In the genomic region with DNA sequence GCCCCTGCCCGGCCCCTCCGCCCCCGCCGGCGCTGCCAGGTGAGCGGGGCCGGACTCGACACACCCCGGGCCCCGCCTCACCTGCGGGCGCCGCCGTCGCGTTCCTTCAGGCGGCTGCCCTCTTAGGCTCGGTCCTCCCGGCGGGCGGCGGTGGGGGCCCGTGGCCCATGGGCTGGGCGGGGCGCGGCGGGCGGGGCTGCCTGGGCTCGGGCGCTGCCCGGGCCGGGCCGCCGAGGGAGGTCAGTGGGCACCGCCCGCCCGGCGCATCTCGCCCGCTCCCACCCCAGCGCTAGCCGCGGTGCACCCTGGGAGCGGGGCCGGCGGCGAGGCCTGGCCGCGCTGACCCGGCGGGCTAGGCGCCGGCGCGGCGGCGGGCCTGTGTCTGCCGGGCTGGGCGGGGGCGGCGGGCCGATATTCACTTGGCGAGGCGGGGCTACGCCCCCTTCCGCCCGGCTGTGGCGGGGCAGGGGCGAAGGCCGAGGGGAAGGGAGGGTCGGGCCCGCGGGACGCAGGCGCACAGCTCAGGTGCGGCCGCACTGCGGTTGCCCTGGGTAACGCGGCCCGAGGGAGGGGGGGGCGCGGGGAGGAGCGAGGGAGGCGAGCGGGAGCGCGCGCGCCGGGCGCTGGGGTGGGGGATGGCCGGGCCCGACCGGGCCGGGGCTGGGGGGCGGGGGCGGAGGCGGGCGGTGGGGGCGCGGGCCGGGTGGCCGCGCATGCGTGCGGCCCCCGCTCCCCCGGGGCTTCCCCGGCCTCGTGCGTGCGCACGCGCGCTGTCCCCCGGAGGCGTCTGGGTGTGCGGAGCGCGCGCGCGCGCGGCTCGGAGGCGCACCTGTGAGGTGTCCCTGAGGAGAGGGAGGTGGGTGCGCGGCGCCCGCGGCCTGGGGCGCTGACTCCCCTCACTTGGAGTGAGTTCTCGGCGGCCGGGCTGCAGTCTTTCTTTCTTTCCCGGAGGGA, we compare ENCODE assay signal across 1 cellular context.
A peak's percentile ranks its signal among the peaks of the same experiment; 100 is the strongest.
TF ChIP-seq lines count a peak whose summit lies in the region.

A gene with protein sequence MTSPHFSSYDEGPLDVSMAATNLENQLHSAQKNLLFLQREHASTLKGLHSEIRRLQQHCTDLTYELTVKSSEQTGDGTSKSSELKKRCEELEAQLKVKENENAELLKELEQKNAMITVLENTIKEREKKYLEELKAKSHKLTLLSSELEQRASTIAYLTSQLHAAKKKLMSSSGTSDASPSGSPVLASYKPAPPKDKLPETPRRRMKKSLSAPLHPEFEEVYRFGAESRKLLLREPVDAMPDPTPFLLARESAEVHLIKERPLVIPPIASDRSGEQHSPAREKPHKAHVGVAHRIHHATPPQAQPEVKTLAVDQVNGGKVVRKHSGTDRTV (minus strand): TSS at position 384 of the 954 bp plus-strand sequence. CDS start 28,526 bp downstream, outside the sequence.
A gene (plus strand): TSS at position 768 of the 954 bp plus-strand sequence. CDS start 38,930 bp downstream, outside the sequence.

TF ChIP-seq in K562, 482 proteins besides CTCF, POLR2A, EP300 and RAD21 (continued from another document and continues in another):
- peak; percentile 61 for TF ChIP-seq GABPA (tag; conservative IDR thresholded peaks at IDR 0.05; ENCODE audit: low read depth)
- TF ChIP-seq HMGN3 (IDR thresholded peaks at IDR 0.05; ENCODE audit: borderline replicate concordance, extremely low read depth, insufficient read length, low read depth, low read length) = peak; percentile 49
- TF ChIP-seq SMARCE1 (IDR thresholded peaks at IDR 0.05) = no peak
- TF ChIP-seq HNRNPL (IDR thresholded peaks at IDR 0.05; ENCODE audit: low read depth, low read length) = 0 out of 2 replicates have a peak, but pooled peaks have one; percentile 7
- TF ChIP-seq CBX8 (IDR thresholded peaks at IDR 0.05; ENCODE audit: borderline replicate concordance, extremely low read depth, low read depth, low read length, poor library complexity, severe bottlenecking) = no peak
- peak; percentile 82 for TF ChIP-seq POLR2G (IDR thresholded peaks at IDR 0.05; ENCODE audit: low read depth, low read length)
- no peak for TF ChIP-seq ELF2 (CRISPR knock-in tag; IDR thresholded peaks at IDR 0.05)
- no peak for TF ChIP-seq NFE2 (IDR thresholded peaks at IDR 0.05; ENCODE audit: low read depth)
- peak; percentile 15; the same call in 1 of the 2 replicates for TF ChIP-seq ZFX (CRISPR knock-in tag; IDR thresholded peaks at IDR 0.05)
- TF ChIP-seq PCBP2 (IDR thresholded peaks at IDR 0.05; ENCODE audit: low read depth, low read length, poor library complexity, severe bottlenecking) = no peak
- TF ChIP-seq, protein P1, sequence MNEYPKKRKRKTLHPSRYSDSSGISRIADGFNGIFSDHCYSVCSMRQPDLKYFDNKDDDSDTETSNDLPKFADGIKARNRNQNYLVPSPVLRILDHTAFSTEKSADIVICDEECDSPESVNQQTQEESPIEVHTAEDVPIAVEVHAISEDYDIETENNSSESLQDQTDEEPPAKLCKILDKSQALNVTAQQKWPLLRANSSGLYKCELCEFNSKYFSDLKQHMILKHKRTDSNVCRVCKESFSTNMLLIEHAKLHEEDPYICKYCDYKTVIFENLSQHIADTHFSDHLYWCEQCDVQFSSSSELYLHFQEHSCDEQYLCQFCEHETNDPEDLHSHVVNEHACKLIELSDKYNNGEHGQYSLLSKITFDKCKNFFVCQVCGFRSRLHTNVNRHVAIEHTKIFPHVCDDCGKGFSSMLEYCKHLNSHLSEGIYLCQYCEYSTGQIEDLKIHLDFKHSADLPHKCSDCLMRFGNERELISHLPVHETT (CRISPR knock-in tag; conservative IDR thresholded peaks at IDR 0.05 in 1 of 2, IDR thresholded peaks at IDR 0.05 in 1 of 2) = peak in 1 of 2 experiments; percentile 96; a peak in 2 of 4 replicates
- TF ChIP-seq POLR2AphosphoS5 (IDR thresholded peaks at IDR 0.05; ENCODE audit: control insufficient read depth, insufficient read depth, low read depth, low read length) = peak; percentile 35; the same call in 1 of the 2 replicates
- TF ChIP-seq TRIM24 (IDR thresholded peaks at IDR 0.05) = no peak
- TF ChIP-seq RUNX1 (IDR thresholded peaks at IDR 0.05; ENCODE audit: low read depth) = no peak
- peak; percentile 83 for TF ChIP-seq GATAD2B (IDR thresholded peaks at IDR 0.05; ENCODE audit: borderline replicate concordance)
- peak; percentile 72 for TF ChIP-seq MXI1 (IDR thresholded peaks at IDR 0.05; ENCODE audit: low read depth, low read length)
- TF ChIP-seq TBP (optimal IDR thresholded peaks at IDR 0.05; ENCODE audit: low read depth, low read length) = peak; percentile 38
- peak; percentile 19 for TF ChIP-seq FIP1L1 (IDR thresholded peaks at IDR 0.05; ENCODE audit: low read depth, low read length, poor library complexity, severe bottlenecking)
- no peak for TF ChIP-seq POLR2AphosphoS2 (IDR thresholded peaks at IDR 0.05; ENCODE audit: low read length)
- peak in 1 of 2 experiments; percentile 51; a peak in 1 of 4 replicates for TF ChIP-seq RCOR1 (IDR thresholded peaks at IDR 0.05; ENCODE audit: borderline replicate concordance in 1 of 2, low read depth in 2 of 2, low read length in 2 of 2)
- TF ChIP-seq KAT8 (IDR thresholded peaks at IDR 0.05; ENCODE audit: low read depth) = no peak
- peak; percentile 85; the same call in 1 of the 2 replicates for TF ChIP-seq CTBP1 (IDR thresholded peaks at IDR 0.05; ENCODE audit: borderline replicate concordance)
- no peak for TF ChIP-seq ZNF274 (IDR thresholded peaks at IDR 0.05; ENCODE audit: borderline replicate concordance, low read depth, low read length)
- TF ChIP-seq, protein P2, sequence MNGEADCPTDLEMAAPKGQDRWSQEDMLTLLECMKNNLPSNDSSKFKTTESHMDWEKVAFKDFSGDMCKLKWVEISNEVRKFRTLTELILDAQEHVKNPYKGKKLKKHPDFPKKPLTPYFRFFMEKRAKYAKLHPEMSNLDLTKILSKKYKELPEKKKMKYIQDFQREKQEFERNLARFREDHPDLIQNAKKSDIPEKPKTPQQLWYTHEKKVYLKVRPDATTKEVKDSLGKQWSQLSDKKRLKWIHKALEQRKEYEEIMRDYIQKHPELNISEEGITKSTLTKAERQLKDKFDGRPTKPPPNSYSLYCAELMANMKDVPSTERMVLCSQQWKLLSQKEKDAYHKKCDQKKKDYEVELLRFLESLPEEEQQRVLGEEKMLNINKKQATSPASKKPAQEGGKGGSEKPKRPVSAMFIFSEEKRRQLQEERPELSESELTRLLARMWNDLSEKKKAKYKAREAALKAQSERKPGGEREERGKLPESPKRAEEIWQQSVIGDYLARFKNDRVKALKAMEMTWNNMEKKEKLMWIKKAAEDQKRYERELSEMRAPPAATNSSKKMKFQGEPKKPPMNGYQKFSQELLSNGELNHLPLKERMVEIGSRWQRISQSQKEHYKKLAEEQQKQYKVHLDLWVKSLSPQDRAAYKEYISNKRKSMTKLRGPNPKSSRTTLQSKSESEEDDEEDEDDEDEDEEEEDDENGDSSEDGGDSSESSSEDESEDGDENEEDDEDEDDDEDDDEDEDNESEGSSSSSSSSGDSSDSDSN (IDR thresholded peaks at IDR 0.05; ENCODE audit: borderline replicate concordance in 1 of 2, low read depth in 2 of 2, low read length in 2 of 2) = no peak
- peak; percentile 84 for TF ChIP-seq ZBTB7A (IDR thresholded peaks at IDR 0.05; ENCODE audit: borderline replicate concordance, control insufficient read depth, low read depth, low read length)
- TF ChIP-seq YY1 (IDR thresholded peaks at IDR 0.05; ENCODE audit: borderline replicate concordance in 1 of 3, control insufficient read depth in 1 of 3, extremely low read depth in 1 of 3, insufficient read depth in 3 of 3, insufficient read length in 1 of 3, insufficient replicate concordance in 2 of 3, low read depth in 1 of 3, low read length in 2 of 3) = peak in 1 of 3 experiments; percentile 2
- no peak for TF ChIP-seq ZNF212 (CRISPR knock-in tag; IDR thresholded peaks at IDR 0.05)
- TF ChIP-seq SUPT5H (IDR thresholded peaks at IDR 0.05) = 0 out of 2 replicates have a peak, but pooled peaks have one; percentile 26
- TF ChIP-seq, protein P3, sequence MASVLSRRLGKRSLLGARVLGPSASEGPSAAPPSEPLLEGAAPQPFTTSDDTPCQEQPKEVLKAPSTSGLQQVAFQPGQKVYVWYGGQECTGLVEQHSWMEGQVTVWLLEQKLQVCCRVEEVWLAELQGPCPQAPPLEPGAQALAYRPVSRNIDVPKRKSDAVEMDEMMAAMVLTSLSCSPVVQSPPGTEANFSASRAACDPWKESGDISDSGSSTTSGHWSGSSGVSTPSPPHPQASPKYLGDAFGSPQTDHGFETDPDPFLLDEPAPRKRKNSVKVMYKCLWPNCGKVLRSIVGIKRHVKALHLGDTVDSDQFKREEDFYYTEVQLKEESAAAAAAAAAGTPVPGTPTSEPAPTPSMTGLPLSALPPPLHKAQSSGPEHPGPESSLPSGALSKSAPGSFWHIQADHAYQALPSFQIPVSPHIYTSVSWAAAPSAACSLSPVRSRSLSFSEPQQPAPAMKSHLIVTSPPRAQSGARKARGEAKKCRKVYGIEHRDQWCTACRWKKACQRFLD (CRISPR knock-in tag; IDR thresholded peaks at IDR 0.05) = peak; percentile 42; the same call in 1 of the 2 replicates
- no peak for TF ChIP-seq MTA1 (IDR thresholded peaks at IDR 0.05; ENCODE audit: borderline replicate concordance)
- no peak for TF ChIP-seq ILF3 (IDR thresholded peaks at IDR 0.05; ENCODE audit: borderline replicate concordance)
- no peak for TF ChIP-seq KHSRP (IDR thresholded peaks at IDR 0.05)
- TF ChIP-seq RBBP5 (IDR thresholded peaks at IDR 0.05; ENCODE audit: borderline replicate concordance, insufficient read depth, low read length, poor library complexity, severe bottlenecking) = peak; percentile 20
- no peak for TF ChIP-seq CSDE1 (IDR thresholded peaks at IDR 0.05)
- no peak for TF ChIP-seq SIRT6 (IDR thresholded peaks at IDR 0.05; ENCODE audit: low read depth, low read length)
- TF ChIP-seq RFX1 (IDR thresholded peaks at IDR 0.05) = peak; percentile 76
- TF ChIP-seq TGIF2 (CRISPR knock-in tag; IDR thresholded peaks at IDR 0.05) = no peak
- TF ChIP-seq E2F3 (CRISPR knock-in tag; IDR thresholded peaks at IDR 0.05) = no peak
- TF ChIP-seq, protein P4, sequence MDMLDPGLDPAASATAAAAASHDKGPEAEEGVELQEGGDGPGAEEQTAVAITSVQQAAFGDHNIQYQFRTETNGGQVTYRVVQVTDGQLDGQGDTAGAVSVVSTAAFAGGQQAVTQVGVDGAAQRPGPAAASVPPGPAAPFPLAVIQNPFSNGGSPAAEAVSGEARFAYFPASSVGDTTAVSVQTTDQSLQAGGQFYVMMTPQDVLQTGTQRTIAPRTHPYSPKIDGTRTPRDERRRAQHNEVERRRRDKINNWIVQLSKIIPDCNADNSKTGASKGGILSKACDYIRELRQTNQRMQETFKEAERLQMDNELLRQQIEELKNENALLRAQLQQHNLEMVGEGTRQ (CRISPR knock-in tag; IDR thresholded peaks at IDR 0.05) = no peak
- peak; percentile 60 for TF ChIP-seq RBFOX2 (IDR thresholded peaks at IDR 0.05; ENCODE audit: low read depth, low read length)
- TF ChIP-seq SIX5 (IDR thresholded peaks at IDR 0.05; ENCODE audit: borderline replicate concordance in 1 of 2, insufficient read depth in 1 of 2, low read depth in 1 of 2, low read length in 2 of 2) = no peak
- peak; percentile 64; the same call in 1 of the 2 replicates for TF ChIP-seq ZNF134 (CRISPR knock-in tag; conservative IDR thresholded peaks at IDR 0.05)
- no peak for TF ChIP-seq TAF1 (IDR thresholded peaks at IDR 0.05; ENCODE audit: control insufficient read depth, extremely low read depth, insufficient read depth, low read length, severe bottlenecking)
- no peak for TF ChIP-seq NELFE (IDR thresholded peaks at IDR 0.05; ENCODE audit: insufficient read depth, insufficient read length)
- no peak for TF ChIP-seq ZNF584 (CRISPR knock-in tag; IDR thresholded peaks at IDR 0.05; ENCODE audit: low read depth)
- TF ChIP-seq SMAD4 (CRISPR knock-in tag; conservative IDR thresholded peaks at IDR 0.05) = peak; percentile 98
- TF ChIP-seq JUND (IDR thresholded peaks at IDR 0.05; ENCODE audit: borderline replicate concordance, low read depth, low read length) = 0 out of 2 replicates have a peak, but pooled peaks have one; percentile 8
- TF ChIP-seq JUND (tag; IDR thresholded peaks at IDR 0.05; ENCODE audit: borderline replicate concordance, low read depth, low read length) = no peak
- no peak for TF ChIP-seq ZNF217 (CRISPR knock-in tag; IDR thresholded peaks at IDR 0.05)
- TF ChIP-seq, protein P5, sequence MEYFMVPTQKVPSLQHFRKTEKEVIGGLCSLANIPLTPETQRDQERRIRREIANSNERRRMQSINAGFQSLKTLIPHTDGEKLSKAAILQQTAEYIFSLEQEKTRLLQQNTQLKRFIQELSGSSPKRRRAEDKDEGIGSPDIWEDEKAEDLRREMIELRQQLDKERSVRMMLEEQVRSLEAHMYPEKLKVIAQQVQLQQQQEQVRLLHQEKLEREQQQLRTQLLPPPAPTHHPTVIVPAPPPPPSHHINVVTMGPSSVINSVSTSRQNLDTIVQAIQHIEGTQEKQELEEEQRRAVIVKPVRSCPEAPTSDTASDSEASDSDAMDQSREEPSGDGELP (CRISPR knock-in tag; IDR thresholded peaks at IDR 0.05; ENCODE audit: borderline replicate concordance) = peak; percentile 54; the same call in 1 of the 2 replicates
- no peak for TF ChIP-seq ZNF175 (CRISPR knock-in tag; IDR thresholded peaks at IDR 0.05; ENCODE audit: low read depth)
- TF ChIP-seq, protein P6, sequence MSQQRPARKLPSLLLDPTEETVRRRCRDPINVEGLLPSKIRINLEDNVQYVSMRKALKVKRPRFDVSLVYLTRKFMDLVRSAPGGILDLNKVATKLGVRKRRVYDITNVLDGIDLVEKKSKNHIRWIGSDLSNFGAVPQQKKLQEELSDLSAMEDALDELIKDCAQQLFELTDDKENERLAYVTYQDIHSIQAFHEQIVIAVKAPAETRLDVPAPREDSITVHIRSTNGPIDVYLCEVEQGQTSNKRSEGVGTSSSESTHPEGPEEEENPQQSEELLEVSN (IDR thresholded peaks at IDR 0.05; ENCODE audit: borderline replicate concordance in 1 of 2, extremely low read depth in 1 of 2, insufficient read depth in 1 of 2, insufficient read length in 1 of 2, low read depth in 1 of 2, low read length in 1 of 2, poor library complexity in 1 of 2, severe bottlenecking in 1 of 2) = peak in 1 of 2 experiments; percentile 65
- no peak for TF ChIP-seq MCM2 (IDR thresholded peaks at IDR 0.05; ENCODE audit: low read depth)
- no peak for TF ChIP-seq ZNF347 (CRISPR knock-in tag; IDR thresholded peaks at IDR 0.05; ENCODE audit: low read depth)
- TF ChIP-seq, protein P7, sequence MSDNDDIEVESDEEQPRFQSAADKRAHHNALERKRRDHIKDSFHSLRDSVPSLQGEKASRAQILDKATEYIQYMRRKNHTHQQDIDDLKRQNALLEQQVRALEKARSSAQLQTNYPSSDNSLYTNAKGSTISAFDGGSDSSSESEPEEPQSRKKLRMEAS (CRISPR knock-in tag; IDR thresholded peaks at IDR 0.05) = peak; percentile 65
- TF ChIP-seq ZNF644 (tag; IDR thresholded peaks at IDR 0.05; ENCODE audit: low read depth) = no peak
- TF ChIP-seq, protein P8, sequence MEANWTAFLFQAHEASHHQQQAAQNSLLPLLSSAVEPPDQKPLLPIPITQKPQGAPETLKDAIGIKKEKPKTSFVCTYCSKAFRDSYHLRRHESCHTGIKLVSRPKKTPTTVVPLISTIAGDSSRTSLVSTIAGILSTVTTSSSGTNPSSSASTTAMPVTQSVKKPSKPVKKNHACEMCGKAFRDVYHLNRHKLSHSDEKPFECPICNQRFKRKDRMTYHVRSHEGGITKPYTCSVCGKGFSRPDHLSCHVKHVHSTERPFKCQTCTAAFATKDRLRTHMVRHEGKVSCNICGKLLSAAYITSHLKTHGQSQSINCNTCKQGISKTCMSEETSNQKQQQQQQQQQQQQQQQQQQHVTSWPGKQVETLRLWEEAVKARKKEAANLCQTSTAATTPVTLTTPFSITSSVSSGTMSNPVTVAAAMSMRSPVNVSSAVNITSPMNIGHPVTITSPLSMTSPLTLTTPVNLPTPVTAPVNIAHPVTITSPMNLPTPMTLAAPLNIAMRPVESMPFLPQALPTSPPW (CRISPR knock-in tag; IDR thresholded peaks at IDR 0.05) = peak; percentile 96
- TF ChIP-seq ZNF77 (CRISPR knock-in tag; IDR thresholded peaks at IDR 0.05) = no peak
